1 cellular context compared by ENCODE assay signal in the genomic region with DNA sequence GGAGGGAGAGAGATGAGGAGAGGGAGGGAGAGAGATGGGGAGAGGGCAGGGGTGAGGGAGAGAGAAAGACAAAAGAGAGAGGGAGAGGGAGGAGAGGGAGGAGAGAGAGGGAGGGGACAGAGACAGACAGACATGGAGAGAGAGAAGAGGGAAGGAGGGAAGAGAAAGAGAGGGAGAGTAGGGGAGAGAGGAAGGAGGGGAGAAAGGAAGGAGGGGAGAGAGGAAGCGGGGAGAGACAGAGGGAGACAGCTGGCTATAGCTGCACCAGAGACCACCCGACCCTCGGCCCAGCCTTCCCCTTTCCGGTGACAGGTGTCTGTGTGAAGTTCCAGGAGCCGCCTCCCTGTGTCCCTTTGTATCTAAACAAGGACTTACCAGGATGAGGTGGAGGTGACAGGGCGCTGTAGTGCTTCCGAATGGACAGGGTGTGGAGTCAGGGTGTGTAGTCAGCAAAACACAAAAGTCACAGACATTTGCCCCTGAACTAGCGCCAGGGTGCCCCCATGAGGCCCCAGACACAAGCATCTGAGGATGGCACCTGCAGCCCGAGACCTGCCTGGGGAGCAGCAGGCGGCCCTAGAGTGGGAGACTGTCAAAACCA.
A peak's percentile ranks its signal among the peaks of the same experiment; 100 is the strongest.
TF ChIP-seq lines count a peak whose summit lies in the region.

No MANE protein-coding gene starts in this region.

TF ChIP-seq in H1, 55 proteins besides CTCF, POLR2A, EP300 and RAD21:
- TF ChIP-seq RNF2 (IDR thresholded peaks at IDR 0.05; ENCODE audit: borderline replicate concordance, low read depth, low read length, missing control alignments, poor library complexity, severe bottlenecking) (no peak), SUZ12 (IDR thresholded peaks at IDR 0.05; ENCODE audit: low read length) (peak; percentile 39; the same call in 1 of the 2 replicates), EGR1 (IDR thresholded peaks at IDR 0.05; ENCODE audit: borderline replicate concordance, low read depth, low read length) (0 out of 2 replicates have a peak, but pooled peaks have one; percentile 24)
